In the genomic region with DNA sequence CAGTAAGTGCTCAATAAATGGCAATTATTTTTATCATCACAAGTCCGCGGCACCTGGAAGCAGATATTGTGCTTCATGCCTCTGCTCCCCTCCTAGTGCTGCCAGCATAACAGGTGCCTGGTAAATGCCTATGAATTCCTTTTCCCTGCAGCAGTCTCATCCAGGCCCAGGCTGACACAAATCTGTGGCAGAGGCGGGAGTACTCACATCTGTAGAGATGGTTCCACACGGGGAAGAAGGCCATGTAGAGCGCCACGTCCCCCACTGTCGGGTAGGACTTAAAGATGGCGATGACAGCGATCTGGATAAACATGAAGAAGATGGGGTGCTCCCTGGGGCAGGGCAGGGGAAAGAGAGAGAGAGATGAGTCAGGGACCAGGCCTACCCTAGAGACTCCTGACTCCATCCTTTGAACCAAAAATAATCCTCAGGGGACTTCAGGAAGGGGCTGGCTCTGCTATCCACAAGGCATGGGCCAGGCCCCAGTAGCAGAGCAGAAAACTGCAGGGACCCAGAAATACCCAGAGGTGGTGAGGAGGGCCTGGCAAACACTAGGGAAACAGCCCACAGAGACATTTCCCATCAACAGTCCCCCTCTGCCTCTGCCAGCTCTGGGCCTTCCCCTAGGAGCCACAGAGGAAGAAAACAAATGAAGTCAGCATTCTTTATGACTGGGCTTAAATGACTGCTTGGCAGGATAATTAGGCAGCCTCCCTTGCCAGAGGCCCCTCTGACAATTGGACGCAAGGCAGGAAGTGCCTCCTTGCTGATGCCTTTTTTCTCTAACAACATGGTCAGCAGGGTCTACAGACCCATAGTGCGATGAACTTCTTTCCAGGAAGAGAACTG, we compare ENCODE assay signal across 9 cellular contexts. TPM values are rescaled to one million over a fixed set of nuclear protein-coding genes. Genes with fewer than 3 reads are reported as not detected.
DNase-seq lines count a peak whose midpoint lies in the region; ATAC-seq and TF ChIP-seq lines count a peak whose summit lies in the region.
"Had no signal": no experiment of that assay in that cellular context is flagged by ENCODE, and none has a peak within 500 bp of the region (broad histone marks: within the 10 kb centered on the region; RNA-seq: fewer than 3 reads in every experiment).

No MANE protein-coding gene starts in this region.

- no peak for ATAC-seq in CD4-positive, alpha-beta T cell (ENCODE audit: poor library complexity)
- ATAC-seq in HG03045 (IDR thresholded peaks at IDR 0.05; ENCODE audit: unreplicated experiment) (peak; percentile 47), HG03280 (IDR thresholded peaks at IDR 0.05; ENCODE audit: unreplicated experiment) (no peak)

- POLR2A ChIA-PET in CD4-positive, alpha-beta T cell (lab: Charles Lee), result interaction anchor here (1.3 kb wide), 1 partner anchor 65 kb away, joined by 4 read pairs; the partner anchor contains the start of gene DYNLRB1

- DNase-seq in CD4-positive, alpha-beta T cell, result no peak
- DNase-seq in mesendoderm, result peak; percentile 46
- DNase-seq in SKM-1 (lab: John Stamatoyannopoulos, UW; ENCODE audit: unreplicated experiment), result no peak
- DNase-seq in NCI-H1694 (lab: John Stamatoyannopoulos, UW), result no peak

- no CpG with 5 or more reads among the region's 11 CpGs for WGBS in mesendoderm (ENCODE audit: extremely low coverage, insufficient coverage, low lambda C conversion rate)
- WGBS in urinary bladder, result 79% methylated on average over 11 of the region's 11 CpGs

- no peak overlapping the region for H2BK15ac ChIP-seq in mesendoderm (replicated peaks; ENCODE audit: low read depth)

- no peak overlapping the region for H4K5ac ChIP-seq in mesendoderm (ENCODE audit: low read length)

- no peak overlapping the region for H3K27ac ChIP-seq in CD4-positive, alpha-beta T cell (ENCODE audit: low read depth, low read length)
- H3K27ac ChIP-seq in mesendoderm (ENCODE audit: low read depth, low read length), result no peak overlapping the region
- peak overlapping the region; percentile 63 for H3K27ac ChIP-seq in urinary bladder (ENCODE audit: low read depth)

- H3K4me3 ChIP-seq in mesendoderm (ENCODE audit: low read length), result no peak overlapping the region
- no peak overlapping the region for H3K4me3 ChIP-seq in urinary bladder (ENCODE audit: low read depth, low read length)
- H3K4me3 ChIP-seq: adrenal gland had no signal

- H3K9me3 Mint-ChIP-seq in CD4-positive, alpha-beta T cell, result no peaks in the 10 kb centered on the region
- no peaks in the 10 kb centered on the region for H3K9me3 Mint-ChIP-seq in brain

- no peaks in the 10 kb centered on the region for H3K9me3 ChIP-seq in CD4-positive, alpha-beta T cell (ENCODE audit: control insufficient read depth, low read length)
- H3K9me3 ChIP-seq: adrenal gland had no signal

- H3K27me3 Mint-ChIP-seq in CD4-positive, alpha-beta T cell, result no peaks in the 10 kb centered on the region
- H3K27me3 Mint-ChIP-seq in brain, result no peaks in the 10 kb centered on the region

- H4K8ac ChIP-seq in mesendoderm (ENCODE audit: low read depth, low read length), result no peak overlapping the region

- H3K36me3 Mint-ChIP-seq in CD4-positive, alpha-beta T cell (ENCODE audit: low read depth), result peaks cover 67% of the 10 kb centered on the region
- H3K36me3 Mint-ChIP-seq in brain, result peaks cover 50% of the 10 kb centered on the region

- no peak overlapping the region for H3K18ac ChIP-seq in mesendoderm (ENCODE audit: low read length)

- no peaks in the 10 kb centered on the region for H3K79me2 ChIP-seq in mesendoderm (ENCODE audit: control insufficient read depth, insufficient read depth, low read length)

- H2BK120ac ChIP-seq in mesendoderm (ENCODE audit: low read depth, low read length), result no peak overlapping the region

- H3K23ac ChIP-seq in mesendoderm (ENCODE audit: low read length), result no peak overlapping the region

- H2AK5ac ChIP-seq in mesendoderm (ENCODE audit: low read length), result no peak overlapping the region

- peak overlapping the region; percentile 80 for H3K27ac Mint-ChIP-seq in CD4-positive, alpha-beta T cell
- H3K27ac Mint-ChIP-seq in brain, result peak overlapping the region; percentile 0 to 94 (median 85)

- H3K4me2 ChIP-seq in mesendoderm (ENCODE audit: low read length), result no peak overlapping the region

- no peak overlapping the region for H3K4me3 Mint-ChIP-seq in CD4-positive, alpha-beta T cell
- H3K4me3 Mint-ChIP-seq in brain, result no peak overlapping the region

- intact Hi-C loops in CD4-positive, alpha-beta T cell (cut with DNase I, micrococcal nuclease), result no loop called here

- H3K4me1 ChIP-seq in mesendoderm (ENCODE audit: control insufficient read depth, low read depth, low read length) (no peaks in the 10 kb centered on the region), urinary bladder (ENCODE audit: insufficient read depth) (no peaks in the 10 kb centered on the region)
- H3K4me1 ChIP-seq: adrenal gland had no signal

- H3K56ac ChIP-seq in mesendoderm (ENCODE audit: low read length), result no peak overlapping the region

- peaks cover 22% of the 10 kb centered on the region for H3K4me1 Mint-ChIP-seq in CD4-positive, alpha-beta T cell (ENCODE audit: low read depth)
- peaks cover 16% of the 10 kb centered on the region for H3K4me1 Mint-ChIP-seq in brain

- CTCF ChIA-PET in CD4-positive, alpha-beta T cell (lab: Charles Lee), result no interaction called here

- TF ChIP-seq CTCF in CD4-positive, alpha-beta T cell (IDR thresholded peaks at IDR 0.05), result no peak
- no peak for TF ChIP-seq CTCF in brain (conservative IDR thresholded peaks at IDR 0.05)

- no peak overlapping the region for H2BK5ac ChIP-seq in mesendoderm (ENCODE audit: low read length)

- no peak overlapping the region for H3K9ac ChIP-seq in mesendoderm (ENCODE audit: low read length)

- H3K27me3 ChIP-seq in CD4-positive, alpha-beta T cell (ENCODE audit: control insufficient read depth, insufficient read depth, low read length), result no peaks in the 10 kb centered on the region
- H3K27me3 ChIP-seq in mesendoderm (ENCODE audit: insufficient read depth, low read length, poor library complexity), result no peaks in the 10 kb centered on the region
- H3K27me3 ChIP-seq: adrenal gland had no signal

- H3K4ac ChIP-seq in mesendoderm (ENCODE audit: low read depth, low read length), result no peak overlapping the region

- H3K36me3 ChIP-seq in mesendoderm (ENCODE audit: control insufficient read depth, insufficient read depth, low read length) (no peaks in the 10 kb centered on the region), urinary bladder (ENCODE audit: insufficient read depth) (no peaks in the 10 kb centered on the region)

- H3K79me1 ChIP-seq in mesendoderm (ENCODE audit: low read length), result no peaks in the 10 kb centered on the region

RNA-seq across cellular contexts. Expression of gene MAP1LC3A, which starts 23.0 kb away (rescaled TPM):
- 10 to 100 TPM; 17.5 to 17.7 TPM for total RNA-seq in CD4-positive, alpha-beta T cell
- polyA plus RNA-seq in brain (ENCODE audit: insufficient read depth, low read depth, low replicate concordance) (298 TPM), urinary bladder (88.4 TPM)
- 3.3 TPM for polyA plus RNA-seq in mesendoderm (2013, experiment 1 of 2)
- 3.3 TPM for polyA plus RNA-seq in mesendoderm (2013, experiment 2 of 2)
- total RNA-seq in urinary bladder, result 11.4 TPM
